Comparison of ENCODE assay signal across 9 cellular contexts in the genomic region with DNA sequence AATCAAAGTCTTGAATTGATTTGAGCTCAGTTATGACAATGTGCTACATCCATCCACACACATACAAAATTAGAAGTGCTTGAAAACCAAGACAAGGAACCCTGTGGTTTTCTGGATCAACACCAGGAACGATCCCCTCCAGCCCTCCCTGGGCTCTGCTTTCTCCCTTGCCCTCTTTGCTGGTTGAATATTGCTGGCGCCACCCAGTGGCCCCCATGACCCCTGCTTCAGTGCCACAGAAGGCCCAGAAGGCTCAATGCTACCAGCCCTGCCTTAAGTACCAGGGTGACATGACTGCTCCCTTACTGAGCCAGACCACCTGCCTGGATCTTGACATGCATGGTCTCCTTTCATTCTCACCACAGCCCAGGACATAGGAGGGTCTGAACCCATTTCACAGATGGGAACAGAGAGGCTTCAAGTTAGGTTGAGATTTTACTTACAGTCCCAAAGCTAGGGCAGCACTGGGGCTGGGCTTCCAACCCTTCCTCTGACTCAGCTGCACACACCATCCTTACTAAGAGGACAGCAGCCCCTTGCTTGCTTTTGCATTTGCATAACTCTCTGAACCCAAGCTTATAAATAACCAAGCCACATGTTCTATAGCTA. TPM values are rescaled to one million over a fixed set of nuclear protein-coding genes. Genes with fewer than 3 reads are reported as not detected.
A peak's percentile ranks its signal among the peaks of the same experiment; 100 is the strongest.
DNase-seq lines count a peak whose midpoint lies in the region; ATAC-seq and TF ChIP-seq lines count a peak whose summit lies in the region.
"Had no signal": no experiment of that assay in that cellular context is flagged by ENCODE, and none has a peak within 500 bp of the region (broad histone marks: within the 10 kb centered on the region; RNA-seq: fewer than 3 reads in every experiment).

No MANE protein-coding gene starts in this region.

- H3K9me3 ChIP-seq in left ventricle myocardium inferior (replicated peaks) (no peaks in the 10 kb centered on the region), smooth muscle cell (replicated peaks; ENCODE audit: low read depth) (no peaks in the 10 kb centered on the region)

- no peak overlapping the region for H3K4me3 ChIP-seq in left ventricle myocardium inferior
- no peak overlapping the region for H3K4me3 ChIP-seq in smooth muscle cell

- no peak overlapping the region for H3K9ac ChIP-seq in smooth muscle cell (ENCODE audit: low read depth)

- peaks cover 28% of the 10 kb centered on the region for H3K4me1 Mint-ChIP-seq in activated T-helper 2 cell treated with anti-CD3 and anti-CD28 coated beads, Interferon-gamma antibody, Interleukin-2, Interleukin-4, amounts not matched to agents 10 μg/mL and 5 μg/mL and 100 μg/mL, durations not matched to agents 14 hours and 24 hours and 36 hours (ENCODE audit: low read depth)

- H3K27ac Mint-ChIP-seq in activated T-helper 2 cell treated with anti-CD3 and anti-CD28 coated beads, Interferon-gamma antibody, Interleukin-2, Interleukin-4, amounts not matched to agents 10 μg/mL and 5 μg/mL and 100 μg/mL, durations not matched to agents 14 hours and 24 hours and 36 hours = no peak overlapping the region
- H3K27ac Mint-ChIP-seq: activated naive CD8-positive, alpha-beta T cell had no signal

- H3K27me3 Mint-ChIP-seq in activated T-helper 2 cell treated with anti-CD3 and anti-CD28 coated beads, Interferon-gamma antibody, Interleukin-2, Interleukin-4, amounts not matched to agents 10 μg/mL and 5 μg/mL and 100 μg/mL, durations not matched to agents 14 hours and 24 hours and 36 hours (ENCODE audit: low read depth) = peaks cover 2% of the 10 kb centered on the region

- H3K36me3 Mint-ChIP-seq in activated T-helper 2 cell treated with anti-CD3 and anti-CD28 coated beads, Interferon-gamma antibody, Interleukin-2, Interleukin-4, amounts not matched to agents 10 μg/mL and 5 μg/mL and 100 μg/mL, durations not matched to agents 14 hours and 24 hours and 36 hours (ENCODE audit: low read depth) = no peaks in the 10 kb centered on the region
- H3K36me3 Mint-ChIP-seq: activated naive CD8-positive, alpha-beta T cell had no signal

- H3K4me1 ChIP-seq in left ventricle myocardium inferior (peaks cover 4% of the 10 kb centered on the region), smooth muscle cell (ENCODE audit: low read depth) (peaks cover 14% of the 10 kb centered on the region)

- no peaks in the 10 kb centered on the region for H3F3A ChIP-seq in smooth muscle cell (ENCODE audit: low read depth)

- DNase-seq in ELR (ENCODE audit: low read depth) (peak; percentile 76), NCI-H69 (lab: John Stamatoyannopoulos, UW) (peak; percentile 75), left ventricle myocardium inferior (peak; percentile 58), smooth muscle cell (lab: John Stamatoyannopoulos, UW; ENCODE audit: unreplicated experiment) (no peak), NCI-H128 (lab: John Stamatoyannopoulos, UW; ENCODE audit: unreplicated experiment) (no peak)
- DNase-seq in activated T-helper 2 cell treated with anti-CD3 and anti-CD28 coated beads, Interferon-gamma antibody, Interleukin-2, Interleukin-4, amounts not matched to agents 10 μg/mL and 5 μg/mL and 100 μg/mL, durations not matched to agents 14 hours and 24 hours and 36 hours (ENCODE audit: low spot score) = peak; percentile 35

- TF ChIP-seq CTCF in left ventricle myocardium inferior (IDR thresholded peaks at IDR 0.05; ENCODE audit: borderline replicate concordance) = peak; percentile 75
- TF ChIP-seq CTCF in smooth muscle cell (IDR thresholded peaks at IDR 0.05; ENCODE audit: borderline replicate concordance, insufficient read depth, poor library complexity, severe bottlenecking) = peak; percentile 40

- ATAC-seq in GM19455 (IDR thresholded peaks at IDR 0.05; ENCODE audit: unreplicated experiment) = peak; percentile 84
- ATAC-seq in HG03342 (IDR thresholded peaks at IDR 0.05; ENCODE audit: unreplicated experiment) = peak; percentile 92

- H4K20me1 ChIP-seq in smooth muscle cell (ENCODE audit: low read depth) = no peaks in the 10 kb centered on the region

- H3K27me3 ChIP-seq in left ventricle myocardium inferior (ENCODE audit: low read depth) (no peaks in the 10 kb centered on the region), smooth muscle cell (ENCODE audit: low read depth) (no peaks in the 10 kb centered on the region)

- no peak overlapping the region for H3K4me3 Mint-ChIP-seq in activated T-helper 2 cell treated with anti-CD3 and anti-CD28 coated beads, Interferon-gamma antibody, Interleukin-2, Interleukin-4, amounts not matched to agents 10 μg/mL and 5 μg/mL and 100 μg/mL, durations not matched to agents 14 hours and 24 hours and 36 hours (ENCODE audit: low read depth)
- H3K4me3 Mint-ChIP-seq: activated naive CD8-positive, alpha-beta T cell had no signal

- no peaks in the 10 kb centered on the region for H3K79me2 ChIP-seq in smooth muscle cell (ENCODE audit: low read depth)

- H3K36me3 ChIP-seq in left ventricle myocardium inferior (no peaks in the 10 kb centered on the region), smooth muscle cell (ENCODE audit: low read depth) (no peaks in the 10 kb centered on the region)

- H3K4me2 ChIP-seq in smooth muscle cell = no peak overlapping the region

- H2AFZ ChIP-seq in smooth muscle cell (ENCODE audit: low read depth) = no peak overlapping the region

- H3K27ac ChIP-seq in left ventricle myocardium inferior (replicated peaks) (no peak overlapping the region), smooth muscle cell (ENCODE audit: low read depth) (no peak overlapping the region)

- intact Hi-C loops in activated T-helper 2 cell treated with anti-CD3 and anti-CD28 coated beads, Interferon-gamma antibody, Interleukin-2, Interleukin-4, amounts not matched to agents 10 μg/mL and 5 μg/mL and 100 μg/mL, durations not matched to agents 14 hours and 24 hours and 36 hours (cut with micrococcal nuclease) = no loop called here
- intact Hi-C loops in left ventricle myocardium inferior (cut with micrococcal nuclease) = loop anchor here (5.0 kb wide), 2 partner anchors 116 to 181 kb away; no protein-coding TSS in a partner anchor

- H3K9me3 Mint-ChIP-seq in activated T-helper 2 cell treated with anti-CD3 and anti-CD28 coated beads, Interferon-gamma antibody, Interleukin-2, Interleukin-4, amounts not matched to agents 10 μg/mL and 5 μg/mL and 100 μg/mL, durations not matched to agents 14 hours and 24 hours and 36 hours = no peaks in the 10 kb centered on the region

- 18% methylated on average over 2 of the region's 2 CpGs for WGBS in smooth muscle cell (ENCODE audit: low lambda C conversion rate)

RNA-seq across cellular contexts. Expression of a gene that starts 15.0 kb away (rescaled TPM):
- total RNA-seq in activated T-helper 2 cell treated with anti-CD3 and anti-CD28 coated beads, Interferon-gamma antibody, Interleukin-2, Interleukin-4, amounts not matched to agents 10 μg/mL and 5 μg/mL and 100 μg/mL, durations not matched to agents 14 hours and 24 hours and 36 hours = 0.53 and 0.87 TPM in 2 replicates
- total RNA-seq in left ventricle myocardium inferior = 0.60 TPM
- total RNA-seq in smooth muscle cell = 0.09 and 1.9 TPM in 2 replicates
- polyA plus RNA-seq in smooth muscle cell = 0.35 TPM in 1 of 2 replicates, not detected in the other

Comparison
In these comparisons a context has a peak if more than half of its experiments do, and no peak if none do; other contexts are left out.
1. DNase-seq: peak in ELR (single experiment), NCI-H69 (single experiment), activated T-helper 2 cell treated with anti-CD3 and anti-CD28 coated beads, Interferon-gamma antibody, Interleukin-2, Interleukin-4, amounts not matched to agents 10 μg/mL and 5 μg/mL and 100 μg/mL, durations not matched to agents 14 hours and 24 hours and 36 hours (single experiment) and left ventricle myocardium inferior (single experiment); none in smooth muscle cell (single experiment) and NCI-H128 (single experiment).